In the genomic region with DNA sequence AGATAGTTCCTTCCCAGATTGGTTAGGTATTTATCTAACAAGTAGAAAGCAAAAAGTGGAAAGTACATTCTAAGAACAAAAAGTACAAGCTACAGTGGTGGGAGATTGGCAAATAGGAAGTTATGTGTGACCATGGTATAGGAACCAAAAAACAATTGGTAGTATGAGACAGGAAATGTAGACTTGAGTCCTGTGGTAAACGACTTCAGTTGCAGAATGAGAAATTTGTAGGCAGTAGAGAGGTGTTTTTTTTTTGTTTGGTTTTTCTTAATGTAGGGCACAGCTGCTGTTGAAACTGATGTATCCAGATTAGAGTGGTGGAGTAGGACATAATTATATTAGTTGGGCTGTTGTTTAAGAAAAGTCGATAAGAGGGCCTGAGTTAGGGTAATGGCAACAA, we compare ENCODE assay signal across 8 cellular contexts.
DNase-seq lines count a peak whose midpoint lies in the region; ATAC-seq and TF ChIP-seq lines count a peak whose summit lies in the region.

No MANE protein-coding gene starts in this region.

- H4K20me1 ChIP-seq in PC-3 (ENCODE audit: low read length) = no peaks in the 10 kb centered on the region

- H3K4me2 ChIP-seq in PC-3 (ENCODE audit: low read length) = no peak overlapping the region

- H3K27me3 ChIP-seq in GM06990 (replicated peaks; ENCODE audit: control insufficient read depth, insufficient read depth, low read length) (no peaks in the 10 kb centered on the region), PC-3 (ENCODE audit: low read length) (no peaks in the 10 kb centered on the region), MG63 (no peaks in the 10 kb centered on the region)
- no peaks in the 10 kb centered on the region for H3K27me3 ChIP-seq in effector memory CD4-positive, alpha-beta T cell (replicated peaks; ENCODE audit: control insufficient read depth, insufficient read depth, low read length, poor library complexity, severe bottlenecking)

- ATAC-seq in GM21360 (IDR thresholded peaks at IDR 0.05; ENCODE audit: unreplicated experiment) = peak; percentile 99
- ATAC-seq in HG03469 (IDR thresholded peaks at IDR 0.05; ENCODE audit: unreplicated experiment) = peak; percentile 100
- no peak for ATAC-seq in PC-3

- H3K79me2 ChIP-seq in PC-3 (ENCODE audit: low read length) = no peaks in the 10 kb centered on the region

- CTCF ChIA-PET in PC-3 (lab: Charles Lee) = no interaction called here

- H3K9me2 ChIP-seq in PC-3 (replicated peaks; ENCODE audit: low read length) = no peaks in the 10 kb centered on the region

- no peak overlapping the region for H2AFZ ChIP-seq in PC-3 (ENCODE audit: low read length)

- H3K36me3 ChIP-seq in GM06990 (ENCODE audit: control insufficient read depth, insufficient read depth, low read length) (no peaks in the 10 kb centered on the region; the same call in 1 of the 2 replicates), PC-3 (ENCODE audit: low read depth, low read length) (peaks cover 34% of the 10 kb centered on the region; the same call in 1 of the 2 replicates), MG63 (peaks cover 76% of the 10 kb centered on the region)
- H3K36me3 ChIP-seq in effector memory CD4-positive, alpha-beta T cell (ENCODE audit: control insufficient read depth, insufficient read depth, low read length) = peaks cover 22% of the 10 kb centered on the region

- H3K4me1 ChIP-seq in effector memory CD4-positive, alpha-beta T cell (ENCODE audit: control insufficient read depth, insufficient read depth, low read length, poor library complexity, severe bottlenecking) = no peaks in the 10 kb centered on the region
- no peaks in the 10 kb centered on the region for H3K4me1 ChIP-seq in PC-3 (ENCODE audit: insufficient read depth, low read length)

- POLR2A ChIA-PET in PC-3 (lab: Charles Lee; ENCODE audit: unreplicated experiment) = no interaction called here

- TF ChIP-seq CTCF in GM06990 (IDR thresholded peaks at IDR 0.05; ENCODE audit: insufficient read depth, low read length, poor library complexity, severe bottlenecking) (no peak), PC-3 (conservative IDR thresholded peaks at IDR 0.05; ENCODE audit: low read depth, low read length) (no peak)

- H3F3A ChIP-seq in PC-3 (ENCODE audit: low read length, unreplicated experiment) = no peaks in the 10 kb centered on the region

- no peaks in the 10 kb centered on the region for H3K9me3 ChIP-seq in effector memory CD4-positive, alpha-beta T cell (ENCODE audit: control insufficient read depth, low read length)
- H3K9me3 ChIP-seq in PC-3 (ENCODE audit: low read length) = no peaks in the 10 kb centered on the region
- H3K9me3 ChIP-seq in MG63 = no peaks in the 10 kb centered on the region

- intact Hi-C loops in PC-3 (cut with micrococcal nuclease) = no loop called here

- H3K9ac ChIP-seq in PC-3 (ENCODE audit: low read length) = no peak overlapping the region

- BruUV-seq in PC-3 (replicated peaks; lab: Mats Ljungman, UMichigan) = no TSS peak

- DNase-seq in GM06990 (ENCODE audit: extremely low read depth, insufficient read length) (peak; percentile 35), NCI-H2029 treated with DMSO at 0.1 percent for 48 hours (lab: John Stamatoyannopoulos, UW) (no peak), PC-3 (no peak), MG63 (no peak), globus pallidus (ENCODE audit: low spot score) (no peak)
- DNase-seq in effector memory CD4-positive, alpha-beta T cell = no peak

- H3K27ac ChIP-seq in effector memory CD4-positive, alpha-beta T cell (ENCODE audit: insufficient read depth, low read length, poor library complexity, severe bottlenecking) = peak overlapping the region; percentile 57
- no peak overlapping the region for H3K27ac ChIP-seq in PC-3 (ENCODE audit: low read length)

- H3K4me3 ChIP-seq in GM06990 (replicated peaks; ENCODE audit: low read depth, low read length) = no peak overlapping the region
- H3K4me3 ChIP-seq in effector memory CD4-positive, alpha-beta T cell (ENCODE audit: insufficient read depth, low read depth, low read length, poor library complexity, severe bottlenecking) = peak overlapping the region; percentile 22
- no peak overlapping the region for H3K4me3 ChIP-seq in PC-3 (ENCODE audit: low read length)
- no peak overlapping the region for H3K4me3 ChIP-seq in MG63
